1 cellular context compared by ENCODE assay signal in genomic region chr2:219553168-219553417, GRCh38.
TF ChIP-seq lines count a peak whose summit lies in the region.

No MANE protein-coding gene starts in this region.

TF ChIP-seq in HepG2, 621 proteins besides CTCF, POLR2A, EP300 and RAD21:
- 0 out of 2 replicates have a peak, but pooled peaks have one; percentile 21 for TF ChIP-seq ZMYM2 (CRISPR knock-in tag; IDR thresholded peaks at IDR 0.05)
- TF ChIP-seq ZXDC (CRISPR knock-in tag; IDR thresholded peaks at IDR 0.05), result peak; percentile 81; the same call in 1 of the 2 replicates
- TF ChIP-seq HBP1 (CRISPR knock-in tag; IDR thresholded peaks at IDR 0.05; ENCODE audit: low read depth), result 0 out of 2 replicates have a peak, but pooled peaks have one; percentile 15
- TF ChIP-seq ZNF432 (CRISPR knock-in tag; IDR thresholded peaks at IDR 0.05; ENCODE audit: borderline replicate concordance), result 0 out of 2 replicates have a peak, but pooled peaks have one; percentile 25
- TF ChIP-seq ZNF891 (CRISPR knock-in tag; IDR thresholded peaks at IDR 0.05), result peak; percentile 8; the same call in 1 of the 2 replicates
- TF ChIP-seq MAF1 (CRISPR knock-in tag; IDR thresholded peaks at IDR 0.05; ENCODE audit: borderline replicate concordance), result 0 out of 2 replicates have a peak, but pooled peaks have one; percentile 14
- no peak for TF ChIP-seq ZBTB33 (CRISPR knock-in tag; IDR thresholded peaks at IDR 0.05)
- TF ChIP-seq FOXC1 (CRISPR knock-in tag; IDR thresholded peaks at IDR 0.05; ENCODE audit: borderline replicate concordance), result peak; percentile 7; the same call in 1 of the 2 replicates
- TF ChIP-seq ZNF343 (CRISPR knock-in tag; IDR thresholded peaks at IDR 0.05), result 0 out of 2 replicates have a peak, but pooled peaks have one; percentile 16
- 0 out of 2 replicates have a peak, but pooled peaks have one; percentile 37 for TF ChIP-seq NFIB (CRISPR knock-in tag; IDR thresholded peaks at IDR 0.05; ENCODE audit: borderline replicate concordance)
- TF ChIP-seq GPN1 (CRISPR knock-in tag; IDR thresholded peaks at IDR 0.05; ENCODE audit: borderline replicate concordance), result no peak
- TF ChIP-seq ZEB1 (IDR thresholded peaks at IDR 0.05; ENCODE audit: insufficient replicate concordance, low read depth), result no peak
- 0 out of 2 replicates have a peak, but pooled peaks have one; percentile 39 for TF ChIP-seq TGIF2 (CRISPR knock-in tag; IDR thresholded peaks at IDR 0.05)
- TF ChIP-seq ZNF790 (CRISPR knock-in tag; IDR thresholded peaks at IDR 0.05; ENCODE audit: borderline replicate concordance), result no peak
- 0 out of 2 replicates have a peak, but pooled peaks have one; percentile 56 for TF ChIP-seq ZNF703 (CRISPR knock-in tag; IDR thresholded peaks at IDR 0.05; ENCODE audit: borderline replicate concordance)
- 0 out of 2 replicates have a peak, but pooled peaks have one; percentile 16 for TF ChIP-seq ZNF468 (CRISPR knock-in tag; IDR thresholded peaks at IDR 0.05)
- TF ChIP-seq, protein P1, sequence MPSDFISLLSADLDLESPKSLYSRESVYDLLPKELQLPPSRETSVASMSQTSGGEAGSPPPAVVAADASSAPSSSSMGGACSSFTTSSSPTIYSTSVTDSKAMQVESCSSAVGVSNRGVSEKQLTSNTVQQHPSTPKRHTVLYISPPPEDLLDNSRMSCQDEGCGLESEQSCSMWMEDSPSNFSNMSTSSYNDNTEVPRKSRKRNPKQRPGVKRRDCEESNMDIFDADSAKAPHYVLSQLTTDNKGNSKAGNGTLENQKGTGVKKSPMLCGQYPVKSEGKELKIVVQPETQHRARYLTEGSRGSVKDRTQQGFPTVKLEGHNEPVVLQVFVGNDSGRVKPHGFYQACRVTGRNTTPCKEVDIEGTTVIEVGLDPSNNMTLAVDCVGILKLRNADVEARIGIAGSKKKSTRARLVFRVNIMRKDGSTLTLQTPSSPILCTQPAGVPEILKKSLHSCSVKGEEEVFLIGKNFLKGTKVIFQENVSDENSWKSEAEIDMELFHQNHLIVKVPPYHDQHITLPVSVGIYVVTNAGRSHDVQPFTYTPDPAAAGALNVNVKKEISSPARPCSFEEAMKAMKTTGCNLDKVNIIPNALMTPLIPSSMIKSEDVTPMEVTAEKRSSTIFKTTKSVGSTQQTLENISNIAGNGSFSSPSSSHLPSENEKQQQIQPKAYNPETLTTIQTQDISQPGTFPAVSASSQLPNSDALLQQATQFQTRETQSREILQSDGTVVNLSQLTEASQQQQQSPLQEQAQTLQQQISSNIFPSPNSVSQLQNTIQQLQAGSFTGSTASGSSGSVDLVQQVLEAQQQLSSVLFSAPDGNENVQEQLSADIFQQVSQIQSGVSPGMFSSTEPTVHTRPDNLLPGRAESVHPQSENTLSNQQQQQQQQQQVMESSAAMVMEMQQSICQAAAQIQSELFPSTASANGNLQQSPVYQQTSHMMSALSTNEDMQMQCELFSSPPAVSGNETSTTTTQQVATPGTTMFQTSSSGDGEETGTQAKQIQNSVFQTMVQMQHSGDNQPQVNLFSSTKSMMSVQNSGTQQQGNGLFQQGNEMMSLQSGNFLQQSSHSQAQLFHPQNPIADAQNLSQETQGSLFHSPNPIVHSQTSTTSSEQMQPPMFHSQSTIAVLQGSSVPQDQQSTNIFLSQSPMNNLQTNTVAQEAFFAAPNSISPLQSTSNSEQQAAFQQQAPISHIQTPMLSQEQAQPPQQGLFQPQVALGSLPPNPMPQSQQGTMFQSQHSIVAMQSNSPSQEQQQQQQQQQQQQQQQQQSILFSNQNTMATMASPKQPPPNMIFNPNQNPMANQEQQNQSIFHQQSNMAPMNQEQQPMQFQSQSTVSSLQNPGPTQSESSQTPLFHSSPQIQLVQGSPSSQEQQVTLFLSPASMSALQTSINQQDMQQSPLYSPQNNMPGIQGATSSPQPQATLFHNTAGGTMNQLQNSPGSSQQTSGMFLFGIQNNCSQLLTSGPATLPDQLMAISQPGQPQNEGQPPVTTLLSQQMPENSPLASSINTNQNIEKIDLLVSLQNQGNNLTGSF (CRISPR knock-in tag; IDR thresholded peaks at IDR 0.05), result 0 out of 2 replicates have a peak, but pooled peaks have one; percentile 1
